Comparison of ENCODE assay signal across 17 cellular contexts in the genomic region with DNA sequence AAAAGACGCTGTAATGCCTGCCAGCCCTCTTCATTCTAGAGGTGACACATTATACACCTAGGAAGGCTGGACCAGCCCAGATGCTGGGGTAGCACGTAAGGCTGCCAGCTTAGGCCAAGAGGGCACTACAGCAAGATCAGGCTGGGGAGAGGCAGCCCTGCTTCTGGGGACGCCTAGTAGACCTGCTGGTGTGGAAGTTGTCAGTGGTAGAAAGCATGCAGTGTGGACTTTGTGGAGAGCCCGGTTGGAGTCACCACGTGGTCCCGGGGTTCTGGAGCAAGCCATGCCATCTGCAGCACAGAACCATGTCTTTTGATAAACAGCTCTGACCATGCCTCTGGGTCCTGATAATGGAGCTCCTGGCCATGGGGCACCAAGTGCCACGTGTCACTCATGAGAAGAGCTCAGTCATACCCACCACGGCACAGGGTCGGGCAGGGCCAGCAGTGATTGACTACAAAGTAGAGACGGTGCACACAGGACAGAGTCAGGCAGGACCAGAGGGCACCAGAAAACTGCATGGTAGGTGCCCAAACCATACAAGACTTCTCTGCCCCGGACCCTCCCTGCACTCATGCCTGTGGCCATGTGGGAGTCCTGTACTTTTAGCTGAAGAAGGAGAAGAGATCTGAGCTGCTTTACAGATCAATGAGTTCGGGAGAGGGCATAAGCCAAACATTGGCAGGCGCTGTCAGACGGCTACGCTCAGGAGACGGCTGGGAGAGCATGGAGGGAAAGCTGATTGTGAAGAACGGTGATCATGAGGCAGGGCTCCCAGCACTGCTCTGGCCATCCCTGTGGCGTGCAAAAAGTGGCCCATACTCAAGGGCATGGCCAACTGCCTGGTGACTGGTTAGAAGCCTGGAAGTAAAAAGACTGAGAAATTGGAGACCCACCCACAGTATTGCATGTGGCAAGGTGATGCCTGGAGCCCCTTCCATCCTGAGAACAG.
DNase-seq lines count a peak whose midpoint lies in the region; ATAC-seq and TF ChIP-seq lines count a peak whose summit lies in the region.
"Had no signal": no experiment of that assay in that cellular context is flagged by ENCODE, and none has a peak within 500 bp of the region (broad histone marks: within the 10 kb centered on the region; RNA-seq: fewer than 3 reads in every experiment).

No MANE protein-coding gene starts in this region.

- peaks cover 21 to 44% of the 10 kb centered on the region in 2 donors for H3K4me1 Mint-ChIP-seq in natural killer cell treated with Interleukin-12 subunit alpha and Interleukin-12 subunit beta and Interleukin-15 and Interleukin-18, amount 100 ng/mL, for 72 hours (ENCODE audit: low read depth in 2 of 2)
- H3K4me1 Mint-ChIP-seq in natural killer cell (peaks cover 21 to 33% of the 10 kb centered on the region in 2 donors), nephron progenitor cell (peaks cover 11% of the 10 kb centered on the region)
- peaks cover 11% of the 10 kb centered on the region for H3K4me1 Mint-ChIP-seq in activated CD8-positive, alpha-beta T cell treated with anti-CD3 and anti-CD28 coated beads for 36 hours (ENCODE audit: low read depth)
- peaks cover 7 to 13% (median 10%) of the 10 kb centered on the region in 3 donors for H3K4me1 Mint-ChIP-seq in CD8-positive, alpha-beta memory T cell

- H3K9me3 Mint-ChIP-seq in natural killer cell treated with Interleukin-12 subunit alpha and Interleukin-12 subunit beta and Interleukin-15 and Interleukin-18, amount 100 ng/mL, for 72 hours = no peaks in the 10 kb centered on the region
- no peaks in the 10 kb centered on the region for H3K9me3 Mint-ChIP-seq in natural killer cell
- H3K9me3 Mint-ChIP-seq in nephron progenitor cell = no peaks in the 10 kb centered on the region
- H3K9me3 Mint-ChIP-seq in activated CD8-positive, alpha-beta T cell treated with anti-CD3 and anti-CD28 coated beads for 36 hours = no peaks in the 10 kb centered on the region
- H3K9me3 Mint-ChIP-seq in CD8-positive, alpha-beta memory T cell = no peaks in the 10 kb centered on the region
- H3K9me3 Mint-ChIP-seq: CD4-positive, alpha-beta T cell; HFFc6 had no signal

- H3K4me3 Mint-ChIP-seq in natural killer cell treated with Interleukin-12 subunit alpha and Interleukin-12 subunit beta and Interleukin-15 and Interleukin-18, amount 100 ng/mL, for 72 hours = no peak overlapping the region
- H3K4me3 Mint-ChIP-seq in natural killer cell (no peak overlapping the region), nephron progenitor cell (no peak overlapping the region)
- H3K4me3 Mint-ChIP-seq in activated CD8-positive, alpha-beta T cell treated with anti-CD3 and anti-CD28 coated beads for 36 hours = no peak overlapping the region
- H3K4me3 Mint-ChIP-seq in CD8-positive, alpha-beta memory T cell = no peak overlapping the region
- H3K4me3 Mint-ChIP-seq: CD4-positive, alpha-beta T cell; HFFc6 had no signal

- no peaks in the 10 kb centered on the region for H3K9me3 ChIP-seq in spleen
- H3K9me3 ChIP-seq in CD8-positive, alpha-beta memory T cell (ENCODE audit: low read length) = no peaks in the 10 kb centered on the region
- H3K9me3 ChIP-seq: BLaER1 treated with 17β-estradiol and CSF1 and Interleukin-3, amounts not matched to agents 10 nM and 100 nM; HAP-1 had no signal

- 84 to 96% (median 94%) methylated on average over 16 to 18 of the region's 18 CpGs for WGBS in spleen, 5 donors

- H3K4me1 ChIP-seq in spleen = peaks cover 0 to 13% (median 5%) of the 10 kb centered on the region in 6 donors
- H3K4me1 ChIP-seq in CD8-positive, alpha-beta memory T cell (ENCODE audit: insufficient read depth, low read length) = no peaks in the 10 kb centered on the region

- no peak overlapping the region for H3K27ac ChIP-seq in spleen
- H3K27ac ChIP-seq in CD8-positive, alpha-beta memory T cell (ENCODE audit: low read depth, low read length) = no peak overlapping the region
- H3K27ac ChIP-seq: BLaER1 treated with 17β-estradiol and CSF1 and Interleukin-3, amounts not matched to agents 10 nM and 100 nM; HL-60 had no signal

- TF ChIP-seq CTCF in natural killer cell (IDR thresholded peaks at IDR 0.05) (no peak), nephron progenitor cell (IDR thresholded peaks at IDR 0.05) (no peak), spleen (IDR thresholded peaks at IDR 0.05 in 8 of 11, conservative IDR thresholded peaks at IDR 0.05 in 3 of 11) (no peak)
- no peak for TF ChIP-seq CTCF in activated CD8-positive, alpha-beta T cell treated with anti-CD3 and anti-CD28 coated beads for 36 hours (IDR thresholded peaks at IDR 0.05)

- intact Hi-C loops in natural killer cell (cut with micrococcal nuclease) = no loop called here
- intact Hi-C loops in spleen (cut with DNase I; ENCODE audit: low total_unique reads) = no loop called here
- intact Hi-C loops in activated CD8-positive, alpha-beta T cell treated with anti-CD3 and anti-CD28 coated beads for 36 hours (cut with micrococcal nuclease) = no loop called here

- no peak for DNase-seq in natural killer cell treated with Interleukin-12 subunit alpha and Interleukin-12 subunit beta and Interleukin-15 and Interleukin-18, amount 100 ng/mL, for 72 hours (ENCODE audit: low spot score)
- DNase-seq in natural killer cell (no peak), nephron progenitor cell (no peak), spleen (peak; percentile 52)
- no peak for DNase-seq in stimulated activated naive CD4-positive, alpha-beta T cell (lab: John Stamatoyannopoulos, UW)
- DNase-seq in activated CD8-positive, alpha-beta T cell treated with anti-CD3 and anti-CD28 coated beads for 36 hours = no peak
- no peak for DNase-seq in CD8-positive, alpha-beta memory T cell
- DNase-seq: 8988T; CD4-positive, alpha-beta T cell; COR-L47; DMS153; DND-41; GDM1; HFFc6 had no signal

- no peaks in the 10 kb centered on the region for H3K27me3 Mint-ChIP-seq in natural killer cell treated with Interleukin-12 subunit alpha and Interleukin-12 subunit beta and Interleukin-15 and Interleukin-18, amount 100 ng/mL, for 72 hours
- H3K27me3 Mint-ChIP-seq in natural killer cell (ENCODE audit: low read depth in 2 of 2) (no peaks in the 10 kb centered on the region), nephron progenitor cell (ENCODE audit: low read depth, poor library complexity) (no peaks in the 10 kb centered on the region)
- H3K27me3 Mint-ChIP-seq in activated CD8-positive, alpha-beta T cell treated with anti-CD3 and anti-CD28 coated beads for 36 hours = no peaks in the 10 kb centered on the region
- H3K27me3 Mint-ChIP-seq in CD8-positive, alpha-beta memory T cell = no peaks in the 10 kb centered on the region
- H3K27me3 Mint-ChIP-seq: CD4-positive, alpha-beta T cell had no signal

- peak overlapping the region in 1 of 2 donors; percentile 45 for H3K27ac Mint-ChIP-seq in natural killer cell treated with Interleukin-12 subunit alpha and Interleukin-12 subunit beta and Interleukin-15 and Interleukin-18, amount 100 ng/mL, for 72 hours
- peak overlapping the region in 1 of 2 donors; percentile 42 for H3K27ac Mint-ChIP-seq in natural killer cell
- peak overlapping the region; percentile 80 for H3K27ac Mint-ChIP-seq in nephron progenitor cell
- H3K27ac Mint-ChIP-seq in activated CD8-positive, alpha-beta T cell treated with anti-CD3 and anti-CD28 coated beads for 36 hours = no peak overlapping the region
- H3K27ac Mint-ChIP-seq in CD8-positive, alpha-beta memory T cell = no peak overlapping the region
- H3K27ac Mint-ChIP-seq: CD4-positive, alpha-beta T cell; HFFc6 had no signal

- POLR2A ChIA-PET in activated CD8-positive, alpha-beta T cell treated with anti-CD3 and anti-CD28 coated beads for 36 hours (lab: Charles Lee) = no interaction called here
- POLR2A ChIA-PET in CD8-positive, alpha-beta memory T cell (lab: Charles Lee) = no interaction called here

- ATAC-seq in natural killer cell treated with Interleukin-12 subunit alpha and Interleukin-12 subunit beta and Interleukin-15 and Interleukin-18, amount 100 ng/mL, for 72 hours = peak; percentile 42 to 55
- ATAC-seq in natural killer cell = no peak
- no peak for ATAC-seq in activated CD8-positive, alpha-beta T cell treated with anti-CD3 and anti-CD28 coated beads for 36 hours

- no peaks in the 10 kb centered on the region for H3K27me3 ChIP-seq in spleen (replicated peaks in 1 of 7)
- H3K27me3 ChIP-seq in CD8-positive, alpha-beta memory T cell (ENCODE audit: insufficient read depth, low read length, poor library complexity, severe bottlenecking) = no peaks in the 10 kb centered on the region

- H3K36me3 Mint-ChIP-seq in natural killer cell treated with Interleukin-12 subunit alpha and Interleukin-12 subunit beta and Interleukin-15 and Interleukin-18, amount 100 ng/mL, for 72 hours = no peaks in the 10 kb centered on the region
- H3K36me3 Mint-ChIP-seq in natural killer cell (no peaks in the 10 kb centered on the region), nephron progenitor cell (ENCODE audit: low read depth) (peaks cover 7% of the 10 kb centered on the region)
- H3K36me3 Mint-ChIP-seq in activated CD8-positive, alpha-beta T cell treated with anti-CD3 and anti-CD28 coated beads for 36 hours (ENCODE audit: low read depth) = peaks cover 7% of the 10 kb centered on the region
- H3K36me3 Mint-ChIP-seq in CD8-positive, alpha-beta memory T cell = peaks cover 5 to 26% (median 12%) of the 10 kb centered on the region in 3 donors

- peaks cover 0 to 15% (median 0%) of the 10 kb centered on the region in 6 donors for H3K36me3 ChIP-seq in spleen
- H3K36me3 ChIP-seq in CD8-positive, alpha-beta memory T cell (ENCODE audit: insufficient read depth, low read length) = no peaks in the 10 kb centered on the region
- H3K36me3 ChIP-seq: HAP-1 had no signal

- CTCF ChIA-PET in activated CD8-positive, alpha-beta T cell treated with anti-CD3 and anti-CD28 coated beads for 36 hours (lab: Charles Lee) = no interaction called here
- CTCF ChIA-PET in CD8-positive, alpha-beta memory T cell (lab: Charles Lee) = no interaction called here

- H3K4me3 ChIP-seq in spleen = no peak overlapping the region
- no peak overlapping the region for H3K4me3 ChIP-seq in CD8-positive, alpha-beta memory T cell (ENCODE audit: low read length)
- H3K4me3 ChIP-seq: BLaER1 treated with 17β-estradiol and CSF1 and Interleukin-3, amounts not matched to agents 10 nM and 100 nM; HAP-1 had no signal

- TF ChIP-seq POLR2A in spleen (IDR thresholded peaks at IDR 0.05) = no peak

Comparison
In these comparisons a context has a peak if more than half of its experiments do, and no peak if none do; other contexts are left out.
1. ATAC-seq: peak in natural killer cell treated with Interleukin-12 subunit alpha and Interleukin-12 subunit beta and Interleukin-15 and Interleukin-18, amount 100 ng/mL, for 72 hours (2 of 2); none in natural killer cell (0 of 3) and activated CD8-positive, alpha-beta T cell treated with anti-CD3 and anti-CD28 coated beads for 36 hours (single experiment).